In the genomic region with DNA sequence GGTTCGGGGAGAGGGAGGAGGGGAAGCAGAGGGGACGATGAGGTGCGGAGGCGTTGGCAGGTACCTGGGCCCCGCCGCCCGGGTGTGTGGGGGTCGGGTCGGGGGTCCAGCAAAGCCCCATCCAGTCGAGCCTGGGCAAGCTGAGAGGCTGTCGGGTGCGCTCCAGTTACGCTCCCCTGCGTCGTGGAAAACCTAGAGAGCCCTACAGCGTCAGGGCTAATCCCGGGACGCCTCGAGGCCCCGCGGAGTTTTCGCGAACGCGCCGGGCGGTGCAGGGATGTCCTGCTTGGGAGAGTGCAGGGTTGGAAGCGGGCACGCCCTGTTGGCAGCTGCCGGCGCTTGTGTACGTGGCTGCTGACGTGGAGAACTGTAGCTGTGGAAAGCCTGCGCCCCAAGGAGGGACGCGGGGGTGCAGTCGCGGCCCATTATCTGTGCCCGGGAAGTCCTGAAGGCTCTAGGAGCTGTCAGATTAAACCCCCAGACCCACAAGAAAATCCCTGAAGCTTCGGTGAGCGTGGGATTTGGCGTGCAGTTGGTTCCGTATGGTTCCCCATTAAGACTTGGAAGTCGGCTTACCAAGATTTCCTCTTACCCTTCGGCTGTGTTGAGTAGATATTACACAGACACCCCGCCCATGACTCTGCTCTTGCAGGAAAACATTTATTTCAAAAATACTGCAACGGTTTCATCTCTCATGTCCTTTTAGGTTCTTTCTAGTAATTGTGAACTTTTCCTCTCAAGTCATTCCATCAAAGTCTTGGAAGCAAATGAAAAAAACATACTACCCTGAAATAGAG, we compare ENCODE assay signal across 8 cellular contexts. TPM values are rescaled to one million over a fixed set of nuclear protein-coding genes. Genes with fewer than 3 reads are reported as not detected.
DNase-seq lines count a peak whose midpoint lies in the region; ATAC-seq, FAIRE-seq and TF ChIP-seq lines count a peak whose summit lies in the region.

No MANE protein-coding gene starts in this region.

- peak overlapping the region; percentile 94 for H3K27ac Mint-ChIP-seq in effector memory CD8-positive, alpha-beta T cell

- peak; percentile 19 to 36; a peak in 3 of 5 replicates for TF ChIP-seq RAD21 in A549 (conservative IDR thresholded peaks at IDR 0.05 in 1 of 2, IDR thresholded peaks at IDR 0.05 in 1 of 2)

- peak; percentile 36 for TF ChIP-seq POLR2A in A549 (IDR thresholded peaks at IDR 0.05; ENCODE audit: low read length)

- WGBS in A549 (ENCODE audit: missing lambda C conversion rate), result under 1% methylated on average over 32 of the region's 47 CpGs

- H3K9me3 Mint-ChIP-seq in effector memory CD8-positive, alpha-beta T cell, result no peaks in the 10 kb centered on the region

- peak overlapping the region; percentile 97 for H3K4me2 ChIP-seq in A549

- H3K9me3 ChIP-seq in A549, result no peaks in the 10 kb centered on the region

- DNase-seq in A549 (ENCODE audit: low read depth in 1 of 2, low spot score in 1 of 2) (peak in 1 of 2 experiments; percentile 93), NCI-H446 (lab: John Stamatoyannopoulos, UW) (peak; percentile 53 to 75), middle frontal gyrus (ENCODE audit: extremely low spot score, low spot score) (peak; percentile 57)
- DNase-seq in activated CD8-positive, alpha-beta memory T cell treated with anti-CD3 and anti-CD28 coated beads for 4 hours (ENCODE audit: low read depth in 2 of 2), result peak; percentile 47 to 52
- DNase-seq in effector memory CD8-positive, alpha-beta T cell, result peak; percentile 60 to 65 (median 62)
- DNase-seq in stimulated activated CD8-positive, alpha-beta memory T cell treated with anti-CD3 and anti-CD28 coated beads, Interleukin-15, amount 100 ng/mL, for 48 hours (ENCODE audit: low read depth in 2 of 2), result peak; percentile 65 to 67

- H3K36me3 Mint-ChIP-seq in effector memory CD8-positive, alpha-beta T cell (ENCODE audit: insufficient read depth), result peaks cover 14% of the 10 kb centered on the region

- peak overlapping the region; percentile 93 to 99 for H3K27ac ChIP-seq in A549

- H3K4me1 Mint-ChIP-seq in effector memory CD8-positive, alpha-beta T cell (ENCODE audit: low read depth in 2 of 2), result peaks cover 14 to 20% of the 10 kb centered on the region in 2 donors

- CTCF ChIA-PET in A549 (lab: Yijun Ruan, JAX), result interaction anchor here (0.7 to 1.1 kb wide), 3 partner anchors 16 to 100 kb away, joined by 3 to 4 read pairs (median 3); no protein-coding TSS in a partner anchor

- FAIRE-seq in A549 (lab: Jason Lieb, UNC), result no peak

- ATAC-seq in A549 (peak; percentile 83 to 84), GM18508 (IDR thresholded peaks at IDR 0.05; ENCODE audit: insufficient read depth, unreplicated experiment) (peak; percentile 24), HG03025 (IDR thresholded peaks at IDR 0.05; ENCODE audit: low FRiP score, unreplicated experiment) (peak; percentile 27)
- peak; percentile 72 for ATAC-seq in effector memory CD8-positive, alpha-beta T cell (replicated peaks)

- POLR2A ChIA-PET in A549 (lab: Yijun Ruan, JAX), result interaction anchor here (0.7 to 2.7 kb wide), 11 partner anchors 9 to 696 kb away, joined by 3 to 28 read pairs (median 3); a partner anchor contains a TSS

- peak overlapping the region; percentile 54 for H3K4me3 ChIP-seq in A549

- no peak for TF ChIP-seq CTCF in A549 (IDR thresholded peaks at IDR 0.05)

- TF ChIP-seq EP300 in A549 (IDR thresholded peaks at IDR 0.05), result peak; percentile 26 to 33; a peak in 2 of 5 replicates

- H3K4me3 Mint-ChIP-seq in effector memory CD8-positive, alpha-beta T cell, result peak overlapping the region; percentile 89 to 94

- H3K4me1 ChIP-seq in A549, result peaks cover 49% of the 10 kb centered on the region

- H3K27me3 Mint-ChIP-seq in effector memory CD8-positive, alpha-beta T cell, result no peaks in the 10 kb centered on the region

TF ChIP-seq in A549, 52 proteins besides CTCF, POLR2A, EP300 and RAD21:
- TF ChIP-seq GATA3 (IDR thresholded peaks at IDR 0.05; ENCODE audit: borderline replicate concordance) (0 out of 2 replicates have a peak, but pooled peaks have one; percentile 11), MYC (IDR thresholded peaks at IDR 0.05; ENCODE audit: borderline replicate concordance, low read length) (no peak), MAZ (IDR thresholded peaks at IDR 0.05; ENCODE audit: borderline replicate concordance, low read depth, low read length) (peak; percentile 22; the same call in 1 of the 2 replicates), BHLHE40 (IDR thresholded peaks at IDR 0.05; ENCODE audit: low read depth, low read length) (no peak), MAFK (IDR thresholded peaks at IDR 0.05; ENCODE audit: partially characterized antibody) (peak; percentile 28), EHF (CRISPR knock-in tag; IDR thresholded peaks at IDR 0.05) (no peak), TFCP2L1 (CRISPR knock-in tag; IDR thresholded peaks at IDR 0.05) (0 out of 2 replicates have a peak, but pooled peaks have one; percentile 49), ESRRA (IDR thresholded peaks at IDR 0.05; ENCODE audit: borderline replicate concordance, low read length) (no peak), CHD2 (IDR thresholded peaks at IDR 0.05; ENCODE audit: low read length, partially characterized antibody) (peak; percentile 60), PHF8 (IDR thresholded peaks at IDR 0.05; ENCODE audit: borderline replicate concordance, low read depth) (no peak; the same call in 1 of the 2 replicates), HOXB13 (CRISPR knock-in tag; IDR thresholded peaks at IDR 0.05; ENCODE audit: low read depth) (no peak), CEBPB (IDR thresholded peaks at IDR 0.05) (no peak), HOXB5 (CRISPR knock-in tag; IDR thresholded peaks at IDR 0.05) (peak; percentile 84; the same call in 1 of the 2 replicates), RFX5 (IDR thresholded peaks at IDR 0.05) (no peak; the same call in 1 of the 2 replicates), FOSL2 (IDR thresholded peaks at IDR 0.05) (no peak), FOSL2 (CRISPR knock-in tag; IDR thresholded peaks at IDR 0.05) (peak; percentile 8; the same call in 1 of the 2 replicates), JUNB (IDR thresholded peaks at IDR 0.05) (peak; percentile 13; the same call in 1 of the 2 replicates), SMC3 (IDR thresholded peaks at IDR 0.05) (no peak), JUN (IDR thresholded peaks at IDR 0.05) (peak; percentile 13 to 86; a peak in 4 of 5 replicates)
- TF ChIP-seq, protein P1, sequence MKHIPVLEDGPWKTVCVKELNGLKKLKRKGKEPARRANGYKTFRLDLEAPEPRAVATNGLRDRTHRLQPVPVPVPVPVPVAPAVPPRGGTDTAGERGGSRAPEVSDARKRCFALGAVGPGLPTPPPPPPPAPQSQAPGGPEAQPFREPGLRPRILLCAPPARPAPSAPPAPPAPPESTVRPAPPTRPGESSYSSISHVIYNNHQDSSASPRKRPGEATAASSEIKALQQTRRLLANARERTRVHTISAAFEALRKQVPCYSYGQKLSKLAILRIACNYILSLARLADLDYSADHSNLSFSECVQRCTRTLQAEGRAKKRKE (CRISPR knock-in tag; IDR thresholded peaks at IDR 0.05; ENCODE audit: low read depth), result no peak
- TF ChIP-seq, protein P2, sequence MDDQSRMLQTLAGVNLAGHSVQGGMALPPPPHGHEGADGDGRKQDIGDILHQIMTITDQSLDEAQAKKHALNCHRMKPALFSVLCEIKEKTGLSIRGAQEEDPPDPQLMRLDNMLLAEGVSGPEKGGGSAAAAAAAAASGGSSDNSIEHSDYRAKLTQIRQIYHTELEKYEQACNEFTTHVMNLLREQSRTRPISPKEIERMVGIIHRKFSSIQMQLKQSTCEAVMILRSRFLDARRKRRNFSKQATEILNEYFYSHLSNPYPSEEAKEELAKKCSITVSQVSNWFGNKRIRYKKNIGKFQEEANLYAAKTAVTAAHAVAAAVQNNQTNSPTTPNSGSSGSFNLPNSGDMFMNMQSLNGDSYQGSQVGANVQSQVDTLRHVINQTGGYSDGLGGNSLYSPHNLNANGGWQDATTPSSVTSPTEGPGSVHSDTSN (IDR thresholded peaks at IDR 0.05), result peak; percentile 45; the same call in 1 of the 2 replicates
- TF ChIP-seq, protein P3, sequence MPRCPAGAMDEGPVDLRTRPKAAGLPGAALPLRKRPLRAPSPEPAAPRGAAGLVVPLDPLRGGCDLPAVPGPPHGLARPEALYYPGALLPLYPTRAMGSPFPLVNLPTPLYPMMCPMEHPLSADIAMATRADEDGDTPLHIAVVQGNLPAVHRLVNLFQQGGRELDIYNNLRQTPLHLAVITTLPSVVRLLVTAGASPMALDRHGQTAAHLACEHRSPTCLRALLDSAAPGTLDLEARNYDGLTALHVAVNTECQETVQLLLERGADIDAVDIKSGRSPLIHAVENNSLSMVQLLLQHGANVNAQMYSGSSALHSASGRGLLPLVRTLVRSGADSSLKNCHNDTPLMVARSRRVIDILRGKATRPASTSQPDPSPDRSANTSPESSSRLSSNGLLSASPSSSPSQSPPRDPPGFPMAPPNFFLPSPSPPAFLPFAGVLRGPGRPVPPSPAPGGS (IDR thresholded peaks at IDR 0.05), result peak; percentile 74; the same call in 1 of the 3 replicates
- TF ChIP-seq, protein P4, sequence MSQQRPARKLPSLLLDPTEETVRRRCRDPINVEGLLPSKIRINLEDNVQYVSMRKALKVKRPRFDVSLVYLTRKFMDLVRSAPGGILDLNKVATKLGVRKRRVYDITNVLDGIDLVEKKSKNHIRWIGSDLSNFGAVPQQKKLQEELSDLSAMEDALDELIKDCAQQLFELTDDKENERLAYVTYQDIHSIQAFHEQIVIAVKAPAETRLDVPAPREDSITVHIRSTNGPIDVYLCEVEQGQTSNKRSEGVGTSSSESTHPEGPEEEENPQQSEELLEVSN (IDR thresholded peaks at IDR 0.05; ENCODE audit: borderline replicate concordance, low read depth), result peak; percentile 51; the same call in 1 of the 2 replicates
- TF ChIP-seq, protein P5, sequence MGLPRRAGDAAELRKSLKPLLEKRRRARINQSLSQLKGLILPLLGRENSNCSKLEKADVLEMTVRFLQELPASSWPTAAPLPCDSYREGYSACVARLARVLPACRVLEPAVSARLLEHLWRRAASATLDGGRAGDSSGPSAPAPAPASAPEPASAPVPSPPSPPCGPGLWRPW (IDR thresholded peaks at IDR 0.05), result no peak

RNA-seq across cellular contexts. Expression of a gene that starts 11.3 kb away (rescaled TPM):
- polyA plus RNA-seq in A549 (2011; rRNA removed) (366 and 519 TPM in 2 replicates), A549 (2017; fragmentation: RNase III; extraction: RNeasy Plus Mini Kit Qiagen cat#74134 plus additional on column Dnase treatment) (131 to 195 TPM (median 187 TPM) in 3 replicates)
- polyA plus RNA-seq in A549 (2012; cell fraction: cytosol; rRNA removed), result 38.6 and 50.8 TPM in 2 replicates
- 108 and 151 TPM in 2 replicates for polyA plus RNA-seq in A549 (2012; cell fraction: nucleus; rRNA removed)
- polyA minus RNA-seq in A549 (2011; rRNA and poly(A)+ RNA removed), result 230 and 257 TPM in 2 replicates

Comparison
In these comparisons a context has a peak if more than half of its experiments do, and no peak if none do; other contexts are left out.
1. ATAC-seq: peak in every context shown above with its lines; median percentile 84 in A549; 72 in effector memory CD8-positive, alpha-beta T cell; 27 in HG03025; 24 in GM18508.